26 cellular contexts compared by ENCODE assay signal in genomic region chr18:43350176-43350575, GRCh38.
"Had no signal": no experiment of that assay in that cellular context is flagged by ENCODE, and none has a peak within 500 bp of the region (broad histone marks: within the 10 kb centered on the region; RNA-seq: fewer than 3 reads in every experiment).

No MANE protein-coding gene starts in this region.

- H3K27ac Mint-ChIP-seq: effector memory CD8-positive, alpha-beta T cell; immature natural killer cell; naive thymus-derived CD8-positive, alpha-beta T cell; nephron progenitor cell; stimulated activated effector memory CD8-positive, alpha-beta T cell treated with anti-CD3 and anti-CD28 coated beads, Interleukin-12 subunit alpha, Interleukin-12 subunit beta, amount 100 ng/mL, for 72 hours had no signal

- FAIRE-seq: endometrium had no signal

- DNase-seq: effector memory CD8-positive, alpha-beta T cell; erythroblast; esophagus squamous epithelium; foreskin melanocyte; hypothalamus; immature natural killer cell; islet precursor cell; kidney glomerular epithelial cell; left colon; left ventricle myocardium inferior; lower lobe of right lung; naive thymus-derived CD8-positive, alpha-beta T cell; nephron progenitor cell; nucleus accumbens; posterior cingulate gyrus; psoas muscle; right cardiac atrium; sigmoid colon; stimulated activated CD4-positive, alpha-beta T cell treated with anti-CD3 and anti-CD28 coated beads, Interleukin-2, amount 100 ng/mL, for 24 hours; stimulated activated CD4-positive, alpha-beta T cell treated with anti-CD3 and anti-CD28 coated beads, Interleukin-4, amount 100 ng/mL, for 24 hours; stimulated activated naive CD4-positive, alpha-beta T cell treated with Interleukin-2 at 50 U/mL for 16 hours; stomach; thyroid gland; trophoblast cell had no signal

- H3K4me3 Mint-ChIP-seq: effector memory CD8-positive, alpha-beta T cell; immature natural killer cell; naive thymus-derived CD8-positive, alpha-beta T cell; nephron progenitor cell; stimulated activated effector memory CD8-positive, alpha-beta T cell treated with anti-CD3 and anti-CD28 coated beads, Interleukin-12 subunit alpha, Interleukin-12 subunit beta, amount 100 ng/mL, for 72 hours had no signal

- H3K27me3 Mint-ChIP-seq: effector memory CD8-positive, alpha-beta T cell; naive thymus-derived CD8-positive, alpha-beta T cell had no signal

- ATAC-seq: effector memory CD8-positive, alpha-beta T cell; left colon; lower lobe of right lung; naive thymus-derived CD8-positive, alpha-beta T cell; psoas muscle; right cardiac atrium; stimulated activated effector memory CD8-positive, alpha-beta T cell treated with anti-CD3 and anti-CD28 coated beads, Interleukin-12 subunit alpha, Interleukin-12 subunit beta, amount 100 ng/mL, for 72 hours had no signal

- H3K9me3 Mint-ChIP-seq: nephron progenitor cell had no signal

- H3K4me1 Mint-ChIP-seq: immature natural killer cell; naive thymus-derived CD8-positive, alpha-beta T cell; nephron progenitor cell; stimulated activated effector memory CD8-positive, alpha-beta T cell treated with anti-CD3 and anti-CD28 coated beads, Interleukin-12 subunit alpha, Interleukin-12 subunit beta, amount 100 ng/mL, for 72 hours had no signal

- H3K36me3 Mint-ChIP-seq: immature natural killer cell; naive thymus-derived CD8-positive, alpha-beta T cell; stimulated activated effector memory CD8-positive, alpha-beta T cell treated with anti-CD3 and anti-CD28 coated beads, Interleukin-12 subunit alpha, Interleukin-12 subunit beta, amount 100 ng/mL, for 72 hours had no signal
